15 cellular contexts compared by ENCODE assay signal in genomic region chr1:226762988-226763740, GRCh38. TPM values are rescaled to one million over a fixed set of nuclear protein-coding genes. Genes with fewer than 3 reads are reported as not detected.
DNase-seq lines count a peak whose midpoint lies in the region; ATAC-seq and TF ChIP-seq lines count a peak whose summit lies in the region.
"Had no signal": no experiment of that assay in that cellular context is flagged by ENCODE, and none has a peak within 500 bp of the region (broad histone marks: within the 10 kb centered on the region; RNA-seq: fewer than 3 reads in every experiment).

No MANE protein-coding gene starts in this region.

- H3K4me1 Mint-ChIP-seq in HFFc6 (ENCODE audit: low read depth), result peaks cover 37% of the 10 kb centered on the region
- peaks cover 27% of the 10 kb centered on the region for H3K4me1 Mint-ChIP-seq in stimulated activated memory B cell treated with anti-CD40 and anti-IgM and Interleukin-4, amounts not matched to agents 10 μg/mL and 1 μg/mL and 100 μg/mL, for 72 hours

- H3K9me3 Mint-ChIP-seq in HFFc6, result no peaks in the 10 kb centered on the region
- no peaks in the 10 kb centered on the region for H3K9me3 Mint-ChIP-seq in stimulated activated memory B cell treated with anti-CD40 and anti-IgM and Interleukin-4, amounts not matched to agents 10 μg/mL and 1 μg/mL and 100 μg/mL, for 72 hours
- H3K9me3 Mint-ChIP-seq: CD8-positive, alpha-beta T cell had no signal

- peaks cover 5% of the 10 kb centered on the region for H3K27me3 Mint-ChIP-seq in HFFc6 (ENCODE audit: insufficient read depth)
- H3K27me3 Mint-ChIP-seq in stimulated activated memory B cell treated with anti-CD40 and anti-IgM and Interleukin-4, amounts not matched to agents 10 μg/mL and 1 μg/mL and 100 μg/mL, for 72 hours, result peaks cover 49% of the 10 kb centered on the region

- H3K9me2 ChIP-seq in PC-9 (ENCODE audit: insufficient read depth), result no peaks in the 10 kb centered on the region

- H4K20me1 ChIP-seq in PC-9 (ENCODE audit: insufficient read depth), result no peaks in the 10 kb centered on the region

- H3K79me2 ChIP-seq in PC-9 (ENCODE audit: low read depth), result no peaks in the 10 kb centered on the region

- POLR2A ChIA-PET in PC-9 (lab: Charles Lee; ENCODE audit: unreplicated experiment), result no interaction called here

- H2AFZ ChIP-seq in PC-9, result no peak overlapping the region

- no peaks in the 10 kb centered on the region; the same call in 1 of the 2 replicates for H3F3A ChIP-seq in PC-9 (ENCODE audit: insufficient read depth, low read depth)

- H3K27me3 ChIP-seq in SJSA1 (replicated peaks), result no peaks in the 10 kb centered on the region
- no peaks in the 10 kb centered on the region for H3K27me3 ChIP-seq in PC-9 (ENCODE audit: insufficient read depth, low read depth)
- H3K27me3 ChIP-seq: right atrium auricular region had no signal

- TF ChIP-seq CTCF in HFFc6 (IDR thresholded peaks at IDR 0.05) (no peak; the same call in 1 of the 2 replicates), PC-9 (conservative IDR thresholded peaks at IDR 0.05) (no peak)

- H3K36me3 Mint-ChIP-seq in HFFc6 (ENCODE audit: low read depth), result no peaks in the 10 kb centered on the region
- no peaks in the 10 kb centered on the region for H3K36me3 Mint-ChIP-seq in stimulated activated memory B cell treated with anti-CD40 and anti-IgM and Interleukin-4, amounts not matched to agents 10 μg/mL and 1 μg/mL and 100 μg/mL, for 72 hours
- H3K36me3 Mint-ChIP-seq: CD8-positive, alpha-beta T cell had no signal

- CTCF ChIA-PET in PC-9 (lab: Charles Lee), result no interaction called here

- H3K27ac ChIP-seq in SJSA1, result peak overlapping the region; percentile 51
- no peak overlapping the region for H3K27ac ChIP-seq in PC-9
- H3K27ac ChIP-seq: heart right ventricle, right atrium auricular region, thoracic aorta had no signal

- peak; percentile 13 for DNase-seq in Daoy (ENCODE audit: low read depth)
- no peak for DNase-seq in HFFc6
- no peak for DNase-seq in SJSA1 (ENCODE audit: low read depth in 1 of 2, low spot score in 2 of 2)
- no peak for DNase-seq in PC-9
- no peak for DNase-seq in ecto neural progenitor cell (ENCODE audit: low spot score)
- DNase-seq: activated naive CD4-positive, alpha-beta T cell treated with anti-CD3 and anti-CD28 coated beads, Interleukin-2, amount 10 ng/mL, durations not matched to agents 7 days and 5 days; heart right ventricle; NCI-H2171 treated with DMSO at 0.1 percent for 48 hours; SW 1271 had no signal

- BruUV-seq in PC-9 (replicated peaks; lab: Mats Ljungman, UMichigan), result no TSS peak

- intact Hi-C loops in PC-9 (cut with micrococcal nuclease; ENCODE audit: unreplicated experiment), result no loop called here

- H3K4me1 ChIP-seq in SJSA1 (replicated peaks) (peaks cover 33% of the 10 kb centered on the region), PC-9 (replicated peaks; ENCODE audit: insufficient read depth) (peaks cover 7% of the 10 kb centered on the region)
- H3K4me1 ChIP-seq: heart right ventricle, right atrium auricular region had no signal

- peak; percentile 33 for ATAC-seq in esophagus mucosa
- no peak for ATAC-seq in stimulated activated memory B cell treated with anti-CD40 and anti-IgM and Interleukin-4, amounts not matched to agents 10 μg/mL and 1 μg/mL and 100 μg/mL, for 72 hours
- no peak for ATAC-seq in HG02970 (IDR thresholded peaks at IDR 0.05; ENCODE audit: low FRiP score, unreplicated experiment)
- ATAC-seq: heart right ventricle had no signal

- no peak overlapping the region for H3K4me3 Mint-ChIP-seq in HFFc6
- no peak overlapping the region for H3K4me3 Mint-ChIP-seq in stimulated activated memory B cell treated with anti-CD40 and anti-IgM and Interleukin-4, amounts not matched to agents 10 μg/mL and 1 μg/mL and 100 μg/mL, for 72 hours
- H3K4me3 Mint-ChIP-seq: activated naive CD4-positive, alpha-beta T cell treated with anti-CD3 and anti-CD28 coated beads, Interleukin-2, amount 10 ng/mL, durations not matched to agents 7 days and 5 days; CD8-positive, alpha-beta T cell had no signal

- no peak overlapping the region for H3K4me3 ChIP-seq in SJSA1
- no peak overlapping the region for H3K4me3 ChIP-seq in PC-9
- H3K4me3 ChIP-seq: heart right ventricle, right atrium auricular region, thoracic aorta had no signal

- peak overlapping the region; percentile 78 for H3K27ac Mint-ChIP-seq in HFFc6
- no peak overlapping the region for H3K27ac Mint-ChIP-seq in stimulated activated memory B cell treated with anti-CD40 and anti-IgM and Interleukin-4, amounts not matched to agents 10 μg/mL and 1 μg/mL and 100 μg/mL, for 72 hours
- H3K27ac Mint-ChIP-seq: activated naive CD4-positive, alpha-beta T cell treated with anti-CD3 and anti-CD28 coated beads, Interleukin-2, amount 10 ng/mL, durations not matched to agents 7 days and 5 days; CD8-positive, alpha-beta T cell had no signal

- H3K4me2 ChIP-seq in PC-9, result no peak overlapping the region

- H3K36me3 ChIP-seq in SJSA1 (no peaks in the 10 kb centered on the region), PC-9 (ENCODE audit: low read depth) (no peaks in the 10 kb centered on the region)
- H3K36me3 ChIP-seq: heart right ventricle, right atrium auricular region, thoracic aorta had no signal

- no peaks in the 10 kb centered on the region for H3K9me3 ChIP-seq in SJSA1 (replicated peaks)
- H3K9me3 ChIP-seq in PC-9 (ENCODE audit: insufficient read depth, low read depth), result no peaks in the 10 kb centered on the region
- H3K9me3 ChIP-seq: heart right ventricle, right atrium auricular region, thoracic aorta had no signal

RNA-seq across cellular contexts. Expression of gene ITPKB, which starts 24.1 kb away (rescaled TPM):
- total RNA-seq in Daoy (2014; rRNA removed; shearing (Covaris generic)), result 2.3 and 5.4 TPM in 2 replicates
- 1 to 10 TPM; 1.7 to 3.0 (median 2.2) TPM for total RNA-seq in HFFc6 (2021; fragmentation: NEBNext Ultra II Directional; extraction: Animal tissue kit (Norgen Biotek cat#: 25700))
- total RNA-seq in SJSA1 (2014; rRNA removed; shearing (Covaris generic)), result 4.0 and 6.4 TPM in 2 replicates
- total RNA-seq in esophagus mucosa, result 10.9 TPM
- total RNA-seq in PC-9 (2021), result 12.2 and 13.4 TPM in 2 replicates
